Comparison of ENCODE assay signal across 19 cellular contexts in the genomic region with DNA sequence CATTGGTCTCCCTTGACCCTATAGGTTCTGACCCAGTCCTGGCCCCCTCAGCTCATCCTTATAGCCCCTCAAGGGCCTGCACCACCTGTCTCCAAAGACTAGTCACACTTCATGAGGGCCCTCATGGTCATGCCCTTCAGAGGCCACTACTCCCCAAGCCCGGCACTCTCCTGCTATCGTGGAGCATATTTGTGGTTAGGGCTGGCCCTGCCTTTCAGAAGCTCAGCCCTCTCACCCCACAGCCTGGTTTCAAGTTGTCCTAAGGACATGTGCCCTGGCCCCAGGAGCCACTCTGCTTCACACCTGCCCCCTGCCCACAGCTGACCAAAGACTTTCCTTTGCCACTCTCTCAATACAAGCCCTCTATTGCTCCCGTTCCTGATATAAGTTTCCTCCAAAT.
DNase-seq lines count a peak whose midpoint lies in the region; ATAC-seq and TF ChIP-seq lines count a peak whose summit lies in the region.
"Had no signal": no experiment of that assay in that cellular context is flagged by ENCODE, and none has a peak within 500 bp of the region (broad histone marks: within the 10 kb centered on the region; RNA-seq: fewer than 3 reads in every experiment).

No MANE protein-coding gene starts in this region.

- H3K27ac ChIP-seq in osteoblast (ENCODE audit: low read depth, low read length): no peak overlapping the region
- H3K27ac ChIP-seq: BLaER1 treated with 17β-estradiol and CSF1 and Interleukin-3, amounts not matched to agents 10 nM and 100 nM; Peyer's patch had no signal

- peaks cover 61% of the 10 kb centered on the region for H3K27me3 ChIP-seq in osteoblast (ENCODE audit: insufficient read depth, low read length)

- H2AFZ ChIP-seq in osteoblast (ENCODE audit: low read length): no peak overlapping the region

- TF ChIP-seq CTCF in osteoblast (IDR thresholded peaks at IDR 0.05; ENCODE audit: extremely low read depth, low read depth, low read length): no peak

- H3K4me2 ChIP-seq in osteoblast (ENCODE audit: insufficient read depth, low read length): no peak overlapping the region

- no peaks in the 10 kb centered on the region for H3K36me3 ChIP-seq in osteoblast (ENCODE audit: insufficient read depth, low read length)
- H3K36me3 ChIP-seq: BLaER1 treated with 17β-estradiol and CSF1 and Interleukin-3, amounts not matched to agents 10 nM and 100 nM; HAP-1; Peyer's patch had no signal

- DNase-seq in DMS79 treated with DMSO at 0.1 percent for 48 hours (lab: John Stamatoyannopoulos, UW) (peak; percentile 7), NCI-H510A treated with DMSO at 0.1 percent for 48 hours (lab: John Stamatoyannopoulos, UW) (peak; percentile 68), hepatic stellate cell (ENCODE audit: low spot score) (peak; percentile 19), osteoblast (ENCODE audit: insufficient read length, low spot score, missing footprints) (peak; percentile 62), OCI-M1 (lab: John Stamatoyannopoulos, UW) (no peak), retina (no peak), anterior cingulate cortex (lab: John Stamatoyannopoulos, UW) (no peak)
- DNase-seq: 8988T, IMR-90, NCI-H1048, NCI-H1694, NCI-H2107, NCI-H226, NCI-H748 treated with DMSO at 0.1 percent for 48 hours, Peyer's patch, SIG-M5 had no signal

- H3K4me1 ChIP-seq in osteoblast (ENCODE audit: insufficient read depth, low read length): peaks cover 3% of the 10 kb centered on the region

- ATAC-seq in esophagus mucosa: no peak

- H3K9me3 ChIP-seq in osteoblast (ENCODE audit: low read depth, low read length): no peaks in the 10 kb centered on the region
- H3K9me3 ChIP-seq: HAP-1, Peyer's patch had no signal

- no peaks in the 10 kb centered on the region for H4K20me1 ChIP-seq in osteoblast (ENCODE audit: insufficient read depth, low read length)

- no peaks in the 10 kb centered on the region for H3K79me2 ChIP-seq in osteoblast (ENCODE audit: insufficient read depth, low read length)

- H3K4me3 ChIP-seq in osteoblast (ENCODE audit: insufficient read depth, low read length): no peak overlapping the region
- H3K4me3 ChIP-seq: BLaER1 treated with 17β-estradiol and CSF1 and Interleukin-3, amounts not matched to agents 10 nM and 100 nM; HAP-1; Peyer's patch had no signal

Comparison
In these comparisons a context has a peak if more than half of its experiments do, and no peak if none do; other contexts are left out.
1. DNase-seq: peak in DMS79 treated with DMSO at 0.1 percent for 48 hours (single experiment), NCI-H510A treated with DMSO at 0.1 percent for 48 hours (single experiment), hepatic stellate cell (single experiment) and osteoblast (single experiment); none in OCI-M1 (single experiment), retina (single experiment) and anterior cingulate cortex (0 of 58).